Comparison of ENCODE assay signal across 22 cellular contexts in the genomic region with DNA sequence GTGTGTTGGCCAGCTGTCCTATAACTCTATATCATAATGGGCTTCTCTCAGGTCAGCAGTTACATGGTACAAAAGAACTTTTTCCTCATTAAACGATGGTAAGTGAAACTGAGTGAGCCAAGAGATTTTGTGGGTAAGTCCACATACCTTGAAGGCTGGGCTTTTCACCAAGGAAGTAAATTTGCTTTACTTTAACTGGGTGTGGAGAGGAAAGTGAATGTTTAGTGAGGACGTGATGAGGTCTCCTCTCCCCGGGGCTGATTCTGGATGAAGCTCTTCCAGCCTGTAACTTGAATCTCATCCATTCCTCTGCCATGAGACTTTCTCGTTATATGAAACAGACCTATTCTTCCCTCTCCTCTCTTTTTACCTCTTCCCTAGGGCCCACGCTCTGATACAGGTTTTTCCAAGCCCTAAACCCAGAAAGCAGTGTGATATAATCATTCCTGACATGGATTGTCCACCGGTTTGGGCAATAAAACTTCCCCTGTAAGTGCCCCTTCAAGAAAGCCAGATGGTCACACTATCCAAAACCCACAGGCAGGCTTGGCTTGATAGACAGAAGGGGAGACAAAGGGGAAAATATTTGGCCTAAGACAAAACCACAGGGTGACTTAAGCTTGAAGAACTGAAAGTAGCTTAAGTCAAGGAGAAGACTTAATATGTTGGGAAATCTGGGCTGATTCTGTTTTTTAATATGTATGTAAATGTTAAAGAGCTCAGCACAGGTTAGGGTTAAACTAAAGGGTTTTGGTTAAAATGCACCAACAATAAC.
"Had no signal": no experiment of that assay in that cellular context is flagged by ENCODE, and none has a peak within 500 bp of the region (broad histone marks: within the 10 kb centered on the region; RNA-seq: fewer than 3 reads in every experiment).

No MANE protein-coding gene starts in this region.

- H3K4me3 Mint-ChIP-seq: natural killer cell treated with Interleukin-12 subunit alpha and Interleukin-12 subunit beta and Interleukin-15 and Interleukin-18, amount 100 ng/mL, for 72 hours had no signal

- H3K27ac ChIP-seq: cardiac muscle cell, esophagus squamous epithelium, foreskin keratinocyte, lower lobe of right lung, transverse colon, uterus had no signal

- H3K27ac Mint-ChIP-seq: activated naive CD4-positive, alpha-beta T cell treated with anti-CD3 and anti-CD28 coated beads, Interleukin-2, amount 50 U/mL, for 72 hours; natural killer cell treated with Interleukin-12 subunit alpha and Interleukin-12 subunit beta and Interleukin-15 and Interleukin-18, amount 100 ng/mL, for 72 hours had no signal

- H3K9me3 ChIP-seq: esophagus squamous epithelium, lower lobe of right lung, transverse colon, uterus had no signal

- H3K36me3 Mint-ChIP-seq: natural killer cell treated with Interleukin-12 subunit alpha and Interleukin-12 subunit beta and Interleukin-15 and Interleukin-18, amount 100 ng/mL, for 72 hours had no signal

- H3K27me3 Mint-ChIP-seq: natural killer cell treated with Interleukin-12 subunit alpha and Interleukin-12 subunit beta and Interleukin-15 and Interleukin-18, amount 100 ng/mL, for 72 hours had no signal

- DNase-seq: activated CD4-positive, alpha-beta T cell treated with anti-CD3 and anti-CD28 coated beads, Interleukin-2, amount 50 U/mL, for 4 hours; activated CD4-positive, CD25-positive, alpha-beta regulatory T cell treated with anti-CD3 and anti-CD28 coated beads, Interleukin-2, amount 50 U/mL, for 72 hours; activated gamma-delta T cell; dermis blood vessel endothelial cell; effector memory CD4-positive, alpha-beta T cell; esophagus squamous epithelium; foreskin keratinocyte; glutamatergic neuron; hippocampal formation; islet precursor cell; left colon; lower lobe of right lung; nucleus accumbens; stimulated activated CD4-positive, alpha-beta T cell treated with anti-CD3 and anti-CD28 coated beads, Interleukin-2, amount 100 ng/mL, for 24 hours; stimulated activated naive CD8-positive, alpha-beta T cell treated with anti-CD3 and anti-CD28 coated beads, Interleukin-15, Interleukin-2, amounts not matched to agents 100 U/mL and 50 U/mL, for 24 hours; T-helper 1 cell; T1000; transverse colon; uterus had no signal

- H3K9me3 Mint-ChIP-seq: activated naive CD4-positive, alpha-beta T cell treated with anti-CD3 and anti-CD28 coated beads, Interleukin-2, amount 50 U/mL, for 72 hours; natural killer cell treated with Interleukin-12 subunit alpha and Interleukin-12 subunit beta and Interleukin-15 and Interleukin-18, amount 100 ng/mL, for 72 hours had no signal

- H3K4me3 ChIP-seq: cardiac muscle cell, esophagus squamous epithelium, lower lobe of right lung, transverse colon, uterus had no signal

- H3K4me1 ChIP-seq: esophagus squamous epithelium, foreskin keratinocyte, lower lobe of right lung, transverse colon, uterus had no signal

- H3K27me3 ChIP-seq: cardiac muscle cell, esophagus squamous epithelium, foreskin keratinocyte, transverse colon, uterus had no signal

- H3K36me3 ChIP-seq: cardiac muscle cell, esophagus squamous epithelium, lower lobe of right lung, transverse colon, uterus had no signal
